Comparison of ENCODE assay signal across 18 cellular contexts in the genomic region with DNA sequence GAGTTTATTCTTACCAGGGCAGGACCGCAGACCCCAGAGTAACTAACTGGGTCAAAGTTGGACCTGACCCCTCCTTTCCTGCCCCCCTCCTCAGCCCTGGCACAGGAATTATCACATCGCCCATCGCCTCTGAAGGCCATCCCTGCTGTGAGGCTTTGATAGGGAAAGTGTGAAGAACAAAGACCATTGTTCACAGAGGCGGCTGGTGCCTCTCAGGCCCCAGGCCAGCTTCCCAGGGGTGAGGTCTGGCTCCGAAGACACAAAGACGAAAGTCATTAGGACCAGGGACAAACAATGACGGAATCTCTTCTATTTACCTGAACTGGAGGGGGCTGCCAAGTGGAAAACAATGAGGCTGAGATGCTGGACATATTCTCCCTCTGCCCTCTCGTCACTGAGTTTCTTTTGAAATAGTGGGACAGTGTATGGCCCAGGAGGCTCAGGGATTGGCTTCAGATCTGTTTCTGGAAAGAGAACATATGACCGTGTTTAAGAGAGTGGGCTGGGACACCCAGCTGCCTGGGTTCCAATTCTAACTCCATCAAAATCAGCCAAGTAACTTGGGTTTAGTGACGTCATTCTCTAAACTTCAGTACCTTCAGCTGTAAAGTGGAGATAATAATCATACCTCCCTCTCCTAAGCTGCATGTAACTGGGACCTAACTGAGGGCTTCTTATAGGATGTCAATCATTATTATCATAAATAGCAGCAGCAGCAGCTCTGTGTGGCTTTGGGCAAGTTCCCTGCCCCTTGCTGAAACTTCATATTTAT.
DNase-seq lines count a peak whose midpoint lies in the region; ATAC-seq and TF ChIP-seq lines count a peak whose summit lies in the region.
"Had no signal": no experiment of that assay in that cellular context is flagged by ENCODE, and none has a peak within 500 bp of the region (broad histone marks: within the 10 kb centered on the region; RNA-seq: fewer than 3 reads in every experiment).

No MANE protein-coding gene starts in this region.

- ATAC-seq in lower lobe of right lung (peak in 1 of 2 donors; percentile 23), upper lobe of left lung (ENCODE audit: low FRiP score in 2 of 2) (no peak), GM21423 (IDR thresholded peaks at IDR 0.05; ENCODE audit: unreplicated experiment) (no peak)
- ATAC-seq: activated CD8-positive, alpha-beta T cell treated with anti-CD3 and anti-CD28 coated beads for 36 hours had no signal

- H3K4me1 ChIP-seq in endodermal cell (ENCODE audit: control insufficient read depth, insufficient read depth, low read length): peaks cover 9% of the 10 kb centered on the region
- peaks cover 13% of the 10 kb centered on the region for H3K4me1 ChIP-seq in lower lobe of right lung
- H3K4me1 ChIP-seq in upper lobe of left lung: peaks cover 0 to 10% (median 2%) of the 10 kb centered on the region in 4 donors

- H3K27me3 ChIP-seq in endodermal cell (ENCODE audit: control insufficient read depth, insufficient read depth, low read length, poor library complexity, severe bottlenecking) (peaks cover 6% of the 10 kb centered on the region), lower lobe of right lung (ENCODE audit: low read depth) (no peaks in the 10 kb centered on the region), upper lobe of left lung (no peaks in the 10 kb centered on the region)
- H3K27me3 ChIP-seq: hepatocyte had no signal

- no peaks in the 10 kb centered on the region for H3K36me3 ChIP-seq in endodermal cell (ENCODE audit: control insufficient read depth, insufficient read depth, low read length)
- H3K36me3 ChIP-seq in lower lobe of right lung: no peaks in the 10 kb centered on the region
- no peaks in the 10 kb centered on the region for H3K36me3 ChIP-seq in upper lobe of left lung

- peaks cover 35% of the 10 kb centered on the region for H3K4me1 Mint-ChIP-seq in endodermal cell
- H3K4me1 Mint-ChIP-seq in activated T-cell treated with anti-CD3 and anti-CD28 coated beads, Interleukin-2, amount 50 U/mL, for 24 hours (ENCODE audit: low read depth): peaks cover 6% of the 10 kb centered on the region

- intact Hi-C loops in lower lobe of right lung (cut with DNase I): no loop called here

- peak in 2 of 4 donors; percentile 24 to 35 for TF ChIP-seq EP300 in upper lobe of left lung (IDR thresholded peaks at IDR 0.05)

- H3K27ac ChIP-seq in endodermal cell (ENCODE audit: low read depth, low read length): peak overlapping the region; percentile 93
- no peak overlapping the region for H3K27ac ChIP-seq in lower lobe of right lung
- peak overlapping the region; percentile 6 to 46 (median 32) for H3K27ac ChIP-seq in upper lobe of left lung
- H3K27ac ChIP-seq: hepatocyte had no signal

- no peak for TF ChIP-seq CTCF in endodermal cell (conservative IDR thresholded peaks at IDR 0.05)
- TF ChIP-seq CTCF in lower lobe of right lung (IDR thresholded peaks at IDR 0.05): no peak
- TF ChIP-seq CTCF in upper lobe of left lung (IDR thresholded peaks at IDR 0.05): no peak

- H3K4me3 ChIP-seq in endodermal cell (ENCODE audit: low read length) (peak overlapping the region; percentile 25), lower lobe of right lung (no peak overlapping the region), upper lobe of left lung (no peak overlapping the region)
- H3K4me3 ChIP-seq: hepatocyte had no signal

- TF ChIP-seq POLR2A in upper lobe of left lung (IDR thresholded peaks at IDR 0.05): no peak

- no peaks in the 10 kb centered on the region for H3K36me3 Mint-ChIP-seq in endodermal cell (ENCODE audit: low read depth)
- H3K36me3 Mint-ChIP-seq in activated T-cell treated with anti-CD3 and anti-CD28 coated beads, Interleukin-2, amount 50 U/mL, for 24 hours (ENCODE audit: low read depth): no peaks in the 10 kb centered on the region

- H3K9ac ChIP-seq in endodermal cell (ENCODE audit: extremely low read depth, low read length, poor library complexity, severe bottlenecking): no peak overlapping the region
- H3K9ac ChIP-seq: SK-N-SH had no signal

- H3K9me3 ChIP-seq in endodermal cell (ENCODE audit: control insufficient read depth, low read length) (peaks cover 6% of the 10 kb centered on the region), lower lobe of right lung (peaks cover 5% of the 10 kb centered on the region), upper lobe of left lung (peaks cover 0 to 5% (median 2%) of the 10 kb centered on the region in 4 donors)
- H3K9me3 ChIP-seq: SK-N-SH had no signal

- peak overlapping the region; percentile 91 for H3K27ac Mint-ChIP-seq in endodermal cell
- H3K27ac Mint-ChIP-seq in activated T-cell treated with anti-CD3 and anti-CD28 coated beads, Interleukin-2, amount 50 U/mL, for 24 hours: no peak overlapping the region
- H3K27ac Mint-ChIP-seq: activated CD8-positive, alpha-beta T cell treated with anti-CD3 and anti-CD28 coated beads for 36 hours; nephron had no signal

- DNase-seq in NCI-H2196 (lab: John Stamatoyannopoulos, UW; ENCODE audit: unreplicated experiment) (peak; percentile 22), NCI-H2196 treated with DMSO at 0.1 percent for 48 hours (lab: John Stamatoyannopoulos, UW; ENCODE audit: unreplicated experiment) (no peak), endodermal cell (peak; percentile 98), lower lobe of right lung (peak; percentile 40), upper lobe of left lung (peak in 1 of 2 donors; percentile 21), NCI-H446 treated with DMSO at 0.1 percent for 48 hours (lab: John Stamatoyannopoulos, UW) (no peak)
- DNase-seq in activated T-cell treated with anti-CD3 and anti-CD28 coated beads, Interleukin-2, amount 50 U/mL, for 24 hours: no peak
- DNase-seq: activated CD8-positive, alpha-beta T cell treated with anti-CD3 and anti-CD28 coated beads for 36 hours; activated naive CD4-positive, alpha-beta T cell treated with anti-CD3 and anti-CD28 coated beads, Interleukin-2, amount 50 U/mL, for 16 hours; HCEC 1CT; Karpas-422; NCI-H510A treated with DMSO at 0.1 percent for 48 hours; SK-N-SH; stimulated activated CD4-positive, alpha-beta T cell treated with anti-CD3 and anti-CD28 coated beads, Interleukin-15, amount 100 ng/mL, for 24 hours; stimulated activated naive CD4-positive, alpha-beta T cell treated with Interleukin-2 at 50 U/mL for 16 hours had no signal

- peaks cover 7% of the 10 kb centered on the region for H3K9me3 Mint-ChIP-seq in endodermal cell
- H3K9me3 Mint-ChIP-seq in activated T-cell treated with anti-CD3 and anti-CD28 coated beads, Interleukin-2, amount 50 U/mL, for 24 hours: peaks cover 5% of the 10 kb centered on the region
- H3K9me3 Mint-ChIP-seq: activated CD8-positive, alpha-beta T cell treated with anti-CD3 and anti-CD28 coated beads for 36 hours had no signal

- peaks cover 62% of the 10 kb centered on the region for H3K27me3 Mint-ChIP-seq in endodermal cell (ENCODE audit: insufficient read depth)
- H3K27me3 Mint-ChIP-seq in activated T-cell treated with anti-CD3 and anti-CD28 coated beads, Interleukin-2, amount 50 U/mL, for 24 hours: no peaks in the 10 kb centered on the region
- H3K27me3 Mint-ChIP-seq: activated CD8-positive, alpha-beta T cell treated with anti-CD3 and anti-CD28 coated beads for 36 hours had no signal

- peak overlapping the region; percentile 21 for H3K4me3 Mint-ChIP-seq in endodermal cell
- H3K4me3 Mint-ChIP-seq in activated T-cell treated with anti-CD3 and anti-CD28 coated beads, Interleukin-2, amount 50 U/mL, for 24 hours: no peak overlapping the region
- H3K4me3 Mint-ChIP-seq: activated CD8-positive, alpha-beta T cell treated with anti-CD3 and anti-CD28 coated beads for 36 hours; nephron had no signal

- WGBS in endodermal cell (ENCODE audit: insufficient coverage in 1 of 2, insufficient read length in 1 of 2), 2 experiments: 0 to 3% methylated on average over 6 to 10 of the region's 10 CpGs
- 59 to 63% methylated on average over 10 of the region's 10 CpGs for WGBS in upper lobe of left lung, 2 donors

Comparison
In these comparisons a context has a peak if more than half of its experiments do, and no peak if none do; other contexts are left out.
1. DNase-seq: peak in NCI-H2196 (single experiment), endodermal cell (single experiment) and lower lobe of right lung (single experiment); none in NCI-H2196 treated with DMSO at 0.1 percent for 48 hours (single experiment), NCI-H446 treated with DMSO at 0.1 percent for 48 hours (single experiment) and activated T-cell treated with anti-CD3 and anti-CD28 coated beads, Interleukin-2, amount 50 U/mL, for 24 hours (single experiment).